ENCODE assay signal across 1 cellular context in the genomic region with DNA sequence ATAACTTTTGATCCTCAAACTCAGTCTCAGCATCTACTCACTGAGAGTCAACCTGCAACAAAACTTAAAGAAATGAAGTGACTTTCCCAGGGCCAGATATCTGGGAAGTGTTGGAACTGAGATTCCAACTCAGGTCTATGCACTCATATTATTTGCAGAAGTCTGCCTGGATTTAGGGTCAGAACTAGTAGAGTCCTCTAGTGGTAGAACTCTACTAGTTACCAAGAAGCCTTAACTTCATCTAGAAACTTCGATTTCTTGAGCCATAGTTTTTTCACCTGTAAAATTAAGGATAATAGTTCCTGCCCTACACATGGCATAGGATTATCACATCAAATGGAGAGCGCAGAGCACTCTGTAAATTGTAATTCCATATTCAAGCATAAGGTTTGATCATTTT.
TF ChIP-seq lines count a peak whose summit lies in the region.

No MANE protein-coding gene starts in this region.

TF ChIP-seq in K562, 482 proteins besides CTCF, POLR2A, EP300 and RAD21:
- TF ChIP-seq CCAR2 (IDR thresholded peaks at IDR 0.05; ENCODE audit: low read depth, low read length): no peak
- TF ChIP-seq, protein P1, sequence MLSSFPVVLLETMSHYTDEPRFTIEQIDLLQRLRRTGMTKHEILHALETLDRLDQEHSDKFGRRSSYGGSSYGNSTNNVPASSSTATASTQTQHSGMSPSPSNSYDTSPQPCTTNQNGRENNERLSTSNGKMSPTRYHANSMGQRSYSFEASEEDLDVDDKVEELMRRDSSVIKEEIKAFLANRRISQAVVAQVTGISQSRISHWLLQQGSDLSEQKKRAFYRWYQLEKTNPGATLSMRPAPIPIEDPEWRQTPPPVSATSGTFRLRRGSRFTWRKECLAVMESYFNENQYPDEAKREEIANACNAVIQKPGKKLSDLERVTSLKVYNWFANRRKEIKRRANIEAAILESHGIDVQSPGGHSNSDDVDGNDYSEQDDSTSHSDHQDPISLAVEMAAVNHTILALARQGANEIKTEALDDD (IDR thresholded peaks at IDR 0.05): peak; percentile 74; the same call in 1 of the 2 replicates
TF ChIP-seq in K562: peak in this region for 1.
